Comparison of ENCODE assay signal across 22 cellular contexts in the genomic region with DNA sequence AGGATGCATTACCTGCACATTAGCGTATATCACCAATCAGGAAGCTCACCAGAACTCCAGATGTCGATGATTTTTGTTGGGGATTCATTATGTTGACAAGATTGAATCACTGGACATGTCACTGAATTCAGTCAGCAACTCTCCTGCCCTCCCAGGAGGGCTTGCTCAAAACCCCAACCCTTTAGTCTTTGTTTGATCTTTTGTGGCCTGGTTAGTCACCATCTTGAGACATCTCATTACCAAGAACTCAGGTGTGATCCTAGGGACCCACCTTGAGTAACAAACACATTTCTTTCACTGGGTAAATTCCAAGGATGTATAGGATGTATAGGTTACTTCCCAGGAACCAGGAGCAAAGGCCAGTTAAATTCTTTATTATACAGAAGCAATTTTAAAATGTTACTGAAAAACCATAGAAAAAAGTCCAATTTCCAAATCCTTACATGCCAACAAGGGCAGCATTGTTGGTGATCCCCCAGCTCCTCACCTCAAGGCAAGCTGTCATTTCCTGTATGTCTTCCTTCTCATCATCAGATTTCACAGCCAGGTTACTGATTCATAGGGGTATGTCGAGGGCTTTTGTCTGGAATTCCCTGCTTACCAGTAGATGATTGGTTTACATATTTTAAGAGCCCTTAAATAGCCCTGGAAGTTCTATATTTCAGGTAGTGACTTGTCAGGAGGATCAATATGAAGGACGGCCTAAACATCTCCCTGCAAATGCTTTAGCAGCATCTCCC. TPM values are rescaled to one million over a fixed set of nuclear protein-coding genes. Genes with fewer than 3 reads are reported as not detected.
DNase-seq lines count a peak whose midpoint lies in the region; ATAC-seq, FAIRE-seq and TF ChIP-seq lines count a peak whose summit lies in the region.
"Had no signal": no experiment of that assay in that cellular context is flagged by ENCODE, and none has a peak within 500 bp of the region (broad histone marks: within the 10 kb centered on the region; RNA-seq: fewer than 3 reads in every experiment).

No MANE protein-coding gene starts in this region.

- no peak for TF ChIP-seq EP300 in H1 (IDR thresholded peaks at IDR 0.05; ENCODE audit: borderline replicate concordance in 1 of 2, low read depth in 2 of 2, low read length in 2 of 2)

- no peak overlapping the region for H3K56ac ChIP-seq in H1 (replicated peaks; ENCODE audit: insufficient read length, low read depth, low read length)

- no peaks in the 10 kb centered on the region for H3K4me1 Mint-ChIP-seq in activated naive CD4-positive, alpha-beta T cell treated with anti-CD3 and anti-CD28 coated beads for 36 hours (ENCODE audit: low read depth)
- H3K4me1 Mint-ChIP-seq in stimulated activated effector memory CD8-positive, alpha-beta T cell treated with anti-CD3 and anti-CD28 coated beads, Interleukin-12 subunit alpha, Interleukin-12 subunit beta, amount 100 ng/mL, for 72 hours = peaks cover 6% of the 10 kb centered on the region

- H3K4me3 ChIP-seq in PC-3 (ENCODE audit: low read length) = no peak overlapping the region
- no peak overlapping the region for H3K4me3 ChIP-seq in H1 (ENCODE audit: extremely low read depth in 1 of 4, insufficient read depth in 2 of 4, low read depth in 3 of 4, low read length in 4 of 4)
- H3K4me3 ChIP-seq: HAP-1, PC-9, SK-N-MC had no signal

- H2AK5ac ChIP-seq in H1 (ENCODE audit: low read depth, low read length) = no peak overlapping the region

- FAIRE-seq in H1 (lab: Jason Lieb, UNC) = peak; percentile 7
- FAIRE-seq: D721Med, GM19239 had no signal

- H3K9me3 ChIP-seq in PC-3 (ENCODE audit: low read length) = no peaks in the 10 kb centered on the region
- peaks cover 0 to 2% of the 10 kb centered on the region in 2 experiments; a peak in 1 of 4 replicates for H3K9me3 ChIP-seq in H1 (ENCODE audit: insufficient read depth in 2 of 2, low read depth in 1 of 2, low read length in 1 of 2)
- H3K9me3 ChIP-seq: BE2C, HAP-1 had no signal

- intact Hi-C loops in activated naive CD4-positive, alpha-beta T cell treated with anti-CD3 and anti-CD28 coated beads for 36 hours (cut with micrococcal nuclease) = no loop called here
- intact Hi-C loops in PC-3 (cut with micrococcal nuclease) = no loop called here

- no peak overlapping the region for H2BK12ac ChIP-seq in H1 (ENCODE audit: low read depth, low read length)

- no peaks in the 10 kb centered on the region for H3K23me2 ChIP-seq in H1 (ENCODE audit: low read depth, low read length)

- peak; percentile 89 to 95 for ATAC-seq in activated naive CD4-positive, alpha-beta T cell treated with anti-CD3 and anti-CD28 coated beads, Interleukin-2, amount 50 U/mL, for 72 hours
- ATAC-seq in PC-3 (no peak), GM19324 (IDR thresholded peaks at IDR 0.05; ENCODE audit: low FRiP score, unreplicated experiment) (no peak)
- peak; percentile 71 for ATAC-seq in stimulated activated effector memory CD8-positive, alpha-beta T cell treated with anti-CD3 and anti-CD28 coated beads, Interleukin-12 subunit alpha, Interleukin-12 subunit beta, amount 100 ng/mL, for 72 hours

- H3F3A ChIP-seq in PC-3 (ENCODE audit: low read length, unreplicated experiment) = no peaks in the 10 kb centered on the region

- no peak for TF ChIP-seq RAD21 in H1 (IDR thresholded peaks at IDR 0.05 in 1 of 2, conservative IDR thresholded peaks at IDR 0.05 in 1 of 2; ENCODE audit: low read depth in 2 of 2, low read length in 2 of 2)

- 0 out of 3 replicates have a peak, but pooled peaks of 1 of the 2 experiments have one; percentile 33 for TF ChIP-seq POLR2A in H1 (IDR thresholded peaks at IDR 0.05; ENCODE audit: control extremely low read depth in 1 of 2, low read depth in 2 of 2, low read length in 2 of 2)

- no peak overlapping the region for H3K9ac ChIP-seq in PC-3 (ENCODE audit: low read length)
- no peak overlapping the region for H3K9ac ChIP-seq in H1 (replicated peaks in 1 of 4; ENCODE audit: extremely low read depth in 1 of 4, low read depth in 3 of 4, low read length in 3 of 4)

- no peak overlapping the region for H2BK5ac ChIP-seq in H1 (ENCODE audit: low read depth, low read length)

- no peak overlapping the region for H2AFZ ChIP-seq in PC-3 (ENCODE audit: low read length)
- no peak overlapping the region for H2AFZ ChIP-seq in H1 (ENCODE audit: low read length)
- H2AFZ ChIP-seq: PC-9 had no signal

- H2BK15ac ChIP-seq in H1 (ENCODE audit: low read length) = no peak overlapping the region

- no peak overlapping the region for H3K4ac ChIP-seq in H1 (replicated peaks; ENCODE audit: insufficient read length, low read depth, low read length)

- H3K4me3 Mint-ChIP-seq in activated naive CD4-positive, alpha-beta T cell treated with anti-CD3 and anti-CD28 coated beads for 36 hours = no peak overlapping the region
- H3K4me3 Mint-ChIP-seq in stimulated activated effector memory CD8-positive, alpha-beta T cell treated with anti-CD3 and anti-CD28 coated beads, Interleukin-12 subunit alpha, Interleukin-12 subunit beta, amount 100 ng/mL, for 72 hours = no peak overlapping the region

- no peak overlapping the region for H4K8ac ChIP-seq in H1 (ENCODE audit: extremely low read depth, insufficient read depth, low read length)

- BruUV-seq in PC-3 (replicated peaks; lab: Mats Ljungman, UMichigan) = no TSS peak

- no peak overlapping the region for H3K18ac ChIP-seq in H1 (ENCODE audit: extremely low read depth, low read length)

- H3K23ac ChIP-seq in H1 (ENCODE audit: insufficient read length) = no peak overlapping the region

- no peak for DNase-seq in activated naive CD4-positive, alpha-beta T cell treated with anti-CD3 and anti-CD28 coated beads, Interleukin-2, amount 50 U/mL, for 72 hours (ENCODE audit: low spot score in 2 of 2)
- no peak for DNase-seq in activated naive CD4-positive, alpha-beta T cell treated with anti-CD3 and anti-CD28 coated beads for 36 hours
- peak; percentile 49 for DNase-seq in PC-3
- DNase-seq in H1 (ENCODE audit: low read depth in 1 of 2, low spot score in 2 of 2) = no peak
- no peak for DNase-seq in stimulated activated effector memory CD8-positive, alpha-beta T cell treated with anti-CD3 and anti-CD28 coated beads, Interleukin-12 subunit alpha, Interleukin-12 subunit beta, amount 100 ng/mL, for 72 hours (ENCODE audit: low spot score in 2 of 2)
- DNase-seq in ecto neural progenitor cell (ENCODE audit: low spot score) = no peak
- DNase-seq: BE2C, DMS53, GDM1, KG1, NCI-H1105 treated with DMSO at 0.1 percent for 48 hours, NCI-H2081, NCI-H446, NCI-H526 treated with DMSO at 0.1 percent for 48 hours, PC-9, RPMI8226, SHP77 treated with DMSO at 0.1 percent for 48 hours had no signal

- peaks cover 11 to 15% of the 10 kb centered on the region in 2 donors for H3K9me3 Mint-ChIP-seq in activated naive CD4-positive, alpha-beta T cell treated with anti-CD3 and anti-CD28 coated beads, Interleukin-2, amount 50 U/mL, for 72 hours
- H3K9me3 Mint-ChIP-seq in activated naive CD4-positive, alpha-beta T cell treated with anti-CD3 and anti-CD28 coated beads for 36 hours = peaks cover 18% of the 10 kb centered on the region
- peaks cover 7% of the 10 kb centered on the region for H3K9me3 Mint-ChIP-seq in stimulated activated effector memory CD8-positive, alpha-beta T cell treated with anti-CD3 and anti-CD28 coated beads, Interleukin-12 subunit alpha, Interleukin-12 subunit beta, amount 100 ng/mL, for 72 hours

- H3K4me1 ChIP-seq in PC-3 (ENCODE audit: insufficient read depth, low read length) (peaks cover 6% of the 10 kb centered on the region; the same call in 1 of the 2 replicates), H1 (replicated peaks in 1 of 4; ENCODE audit: control insufficient read depth in 3 of 4, insufficient read depth in 4 of 4, low read length in 3 of 4) (peaks cover 0 to 2% (median 1%) of the 10 kb centered on the region in 4 experiments; a peak in 2 of 7 replicates)
- H3K4me1 ChIP-seq: BE2C, HAP-1 had no signal

- H3K14ac ChIP-seq in H1 (ENCODE audit: insufficient read length) = no peak overlapping the region

- H2BK120ac ChIP-seq in H1 (replicated peaks; ENCODE audit: low read depth, low read length) = no peak overlapping the region

- WGBS in H1 (ENCODE audit: extremely low coverage in 1 of 2, insufficient coverage in 1 of 2, insufficient read length in 1 of 2, insufficient replicate concordance in 2 of 2, low coverage in 1 of 2, low lambda C conversion rate in 2 of 2, missing lambda C conversion rate in 1 of 2), 2 experiments = 82% methylated on average over 4 of the region's 4 CpGs; no CpG with 5 or more reads in 1 of the 2 experiments

- CTCF ChIA-PET in activated naive CD4-positive, alpha-beta T cell treated with anti-CD3 and anti-CD28 coated beads for 36 hours (lab: Charles Lee) = no interaction called here
- CTCF ChIA-PET in PC-3 (lab: Charles Lee) (no interaction called here), H1 (lab: Charles Lee; ENCODE audit: partially characterized antibody) (interaction anchor here (0.6 to 1.2 kb wide), 3 partner anchors 17 to 545 kb away, joined by 3 to 6 read pairs (median 3); no protein-coding TSS in a partner anchor)

- no peaks in the 10 kb centered on the region for H3K27me3 Mint-ChIP-seq in activated naive CD4-positive, alpha-beta T cell treated with anti-CD3 and anti-CD28 coated beads for 36 hours (ENCODE audit: low read depth)

- H3K4me2 ChIP-seq in PC-3 (ENCODE audit: low read length) (no peak overlapping the region), H1 (ENCODE audit: insufficient read depth in 1 of 2, low read depth in 2 of 2, low read length in 2 of 2) (no peak overlapping the region)
- H3K4me2 ChIP-seq: PC-9 had no signal

- H4K5ac ChIP-seq in H1 (ENCODE audit: insufficient read length, low read depth, low read length) = no peak overlapping the region

- no peak overlapping the region for H3K27ac Mint-ChIP-seq in activated naive CD4-positive, alpha-beta T cell treated with anti-CD3 and anti-CD28 coated beads, Interleukin-2, amount 50 U/mL, for 72 hours
- H3K27ac Mint-ChIP-seq in activated naive CD4-positive, alpha-beta T cell treated with anti-CD3 and anti-CD28 coated beads for 36 hours = no peak overlapping the region
- H3K27ac Mint-ChIP-seq in stimulated activated effector memory CD8-positive, alpha-beta T cell treated with anti-CD3 and anti-CD28 coated beads, Interleukin-12 subunit alpha, Interleukin-12 subunit beta, amount 100 ng/mL, for 72 hours = no peak overlapping the region

- H4K20me1 ChIP-seq in PC-3 (ENCODE audit: low read length) = no peaks in the 10 kb centered on the region
- peaks cover 2 to 3% of the 10 kb centered on the region in 2 experiments for H4K20me1 ChIP-seq in H1 (replicated peaks in 1 of 2; ENCODE audit: control insufficient read depth in 1 of 2, insufficient read depth in 2 of 2, low read length in 2 of 2)

- H3K27ac ChIP-seq in PC-3 (ENCODE audit: low read length) = peak overlapping the region; percentile 34
- no peak overlapping the region for H3K27ac ChIP-seq in H1 (ENCODE audit: low read depth, low read length)
- H3K27ac ChIP-seq: PC-9, SK-N-MC had no signal

- no peaks in the 10 kb centered on the region for H3K9me2 ChIP-seq in PC-3 (replicated peaks; ENCODE audit: low read length)

- H2BK20ac ChIP-seq in H1 (ENCODE audit: low read length) = no peak overlapping the region

- H3K36me3 ChIP-seq in PC-3 (ENCODE audit: low read depth, low read length) (peaks cover 10% of the 10 kb centered on the region), H1 (ENCODE audit: control insufficient read depth in 2 of 4, insufficient read depth in 4 of 4, low read length in 3 of 4) (peaks cover 20 to 96% (median 60%) of the 10 kb centered on the region in 4 experiments)
- H3K36me3 ChIP-seq: HAP-1 had no signal

- peaks cover 37 to 72% of the 10 kb centered on the region in 2 donors for H3K36me3 Mint-ChIP-seq in activated naive CD4-positive, alpha-beta T cell treated with anti-CD3 and anti-CD28 coated beads, Interleukin-2, amount 50 U/mL, for 72 hours
- H3K36me3 Mint-ChIP-seq in activated naive CD4-positive, alpha-beta T cell treated with anti-CD3 and anti-CD28 coated beads for 36 hours (ENCODE audit: low read depth) = peaks cover 74% of the 10 kb centered on the region
- peaks cover 86% of the 10 kb centered on the region for H3K36me3 Mint-ChIP-seq in stimulated activated effector memory CD8-positive, alpha-beta T cell treated with anti-CD3 and anti-CD28 coated beads, Interleukin-12 subunit alpha, Interleukin-12 subunit beta, amount 100 ng/mL, for 72 hours

- H3K27me3 ChIP-seq in PC-3 (ENCODE audit: low read length) (no peaks in the 10 kb centered on the region), H1 (replicated peaks in 1 of 4; ENCODE audit: control insufficient read depth in 3 of 4, extremely low read depth in 1 of 4, insufficient read depth in 3 of 4, low read length in 3 of 4) (no peaks in the 10 kb centered on the region; a peak in 1 of 7 replicates)
- H3K27me3 ChIP-seq: BE2C had no signal

- TF ChIP-seq CTCF in PC-3 (conservative IDR thresholded peaks at IDR 0.05; ENCODE audit: low read depth, low read length) (no peak), H1 (IDR thresholded peaks at IDR 0.05; ENCODE audit: control extremely low read depth in 1 of 3, insufficient read depth in 1 of 3, low read depth in 1 of 3, low read length in 3 of 3) (no peak)

- peaks cover 12% of the 10 kb centered on the region for H3K79me2 ChIP-seq in PC-3 (ENCODE audit: low read length)
- H3K79me2 ChIP-seq in H1 (ENCODE audit: control insufficient read depth in 1 of 2, insufficient read depth in 2 of 2, low read length in 2 of 2) = peaks cover 13 to 97% of the 10 kb centered on the region in 2 experiments

- no peak overlapping the region for H4K91ac ChIP-seq in H1 (replicated peaks; ENCODE audit: insufficient read length, low read length)

- H3K79me1 ChIP-seq in H1 (ENCODE audit: low read depth, low read length) = no peaks in the 10 kb centered on the region

- POLR2A ChIA-PET in PC-3 (lab: Charles Lee; ENCODE audit: unreplicated experiment) = no interaction called here
- POLR2A ChIA-PET in H1 (lab: Charles Lee; ENCODE audit: partially characterized antibody) = interaction anchor here (1.2 to 3.9 kb wide), 7 partner anchors 8 to 108 kb away, joined by 3 to 37 read pairs (median 6); no protein-coding TSS in a partner anchor

RNA-seq across cellular contexts. Expression of a gene that starts 11.7 kb away (rescaled TPM):
- 10 to 100 TPM; 48.1 to 58.7 TPM for total RNA-seq in activated naive CD4-positive, alpha-beta T cell treated with anti-CD3 and anti-CD28 coated beads, Interleukin-2, amount 50 U/mL, for 72 hours
- total RNA-seq in activated naive CD4-positive, alpha-beta T cell treated with anti-CD3 and anti-CD28 coated beads for 36 hours = 10 to 100 TPM; 66.1 to 67.7 TPM
- total RNA-seq in PC-3 (2014; rRNA removed) = 131 and 139 TPM in 2 replicates
- total RNA-seq in H1 (2021; fragmentation: NEBNext Ultra II Directional; extraction: Animal tissue kit (Norgen Biotek cat#: 25700)) = 905 and 915 TPM in 2 replicates
- polyA plus RNA-seq in H1 (2011; rRNA removed) = 1,396 and 1,684 TPM in 2 replicates
- 1,533 TPM for polyA plus RNA-seq in H1 (2011; cell fraction: cytosol; rRNA removed)
- 1,140 TPM for polyA plus RNA-seq in H1 (2011; cell fraction: nucleus; rRNA removed)
- polyA plus RNA-seq in H1 (2012, experiment 1 of 2) = 1,068 to 1,234 TPM (median 1,139 TPM) in 4 replicates
- polyA plus RNA-seq in H1 (2012, experiment 2 of 2) = 894 TPM
- polyA plus RNA-seq in H1 (2013, experiment 1 of 2) = 549 TPM
- 534 TPM for polyA plus RNA-seq in H1 (2013, experiment 2 of 2)
- polyA minus RNA-seq in H1 (2011; rRNA and poly(A)+ RNA removed) = 1,031 and 1,143 TPM in 2 replicates
- polyA minus RNA-seq in H1 (2011; cell fraction: cytosol; rRNA and poly(A)+ RNA removed) = 589 TPM
- polyA minus RNA-seq in H1 (2011; cell fraction: nucleus; rRNA and poly(A)+ RNA removed) = 849 TPM

RNA-seq across cellular contexts. Expression of a gene that starts 11.7 kb away (rescaled TPM):
- 10 to 100 TPM; 17.2 to 30.7 TPM for total RNA-seq in activated naive CD4-positive, alpha-beta T cell treated with anti-CD3 and anti-CD28 coated beads, Interleukin-2, amount 50 U/mL, for 72 hours
- total RNA-seq in activated naive CD4-positive, alpha-beta T cell treated with anti-CD3 and anti-CD28 coated beads for 36 hours = 10 to 100 TPM; 28.3 to 34.5 TPM
- total RNA-seq in PC-3 (2014; rRNA removed) = 6.0 and 13.1 TPM in 2 replicates
- total RNA-seq in H1 (2021; fragmentation: NEBNext Ultra II Directional; extraction: Animal tissue kit (Norgen Biotek cat#: 25700)) = 76.5 and 94.5 TPM in 2 replicates
- polyA plus RNA-seq in H1 (2011; rRNA removed) = 6.2 and 9.9 TPM in 2 replicates
- 19.2 TPM for polyA plus RNA-seq in H1 (2011; cell fraction: cytosol; rRNA removed)
- polyA plus RNA-seq in H1 (2011; cell fraction: nucleus; rRNA removed) = 6.5 TPM
- polyA plus RNA-seq in H1 (2012, experiment 1 of 2) = 65.8 to 746 TPM (median 575 TPM) in 4 replicates
- 31.3 TPM for polyA plus RNA-seq in H1 (2012, experiment 2 of 2)
- 108 TPM for polyA plus RNA-seq in H1 (2013, experiment 1 of 2)
- polyA plus RNA-seq in H1 (2013, experiment 2 of 2) = 123 TPM
- 78.1 and 93.0 TPM in 2 replicates for polyA minus RNA-seq in H1 (2011; rRNA and poly(A)+ RNA removed)
- polyA minus RNA-seq in H1 (2011; cell fraction: cytosol; rRNA and poly(A)+ RNA removed) = 268 TPM
- 137 TPM for polyA minus RNA-seq in H1 (2011; cell fraction: nucleus; rRNA and poly(A)+ RNA removed)

Comparison
In these comparisons a context has a peak if more than half of its experiments do, and no peak if none do; other contexts are left out.
1. ATAC-seq: peak in activated naive CD4-positive, alpha-beta T cell treated with anti-CD3 and anti-CD28 coated beads, Interleukin-2, amount 50 U/mL, for 72 hours (2 of 2) and stimulated activated effector memory CD8-positive, alpha-beta T cell treated with anti-CD3 and anti-CD28 coated beads, Interleukin-12 subunit alpha, Interleukin-12 subunit beta, amount 100 ng/mL, for 72 hours (single experiment); none in PC-3 (single experiment) and GM19324 (single experiment).